In genomic region chr10:47076949-47077348, GRCh38 we compare ENCODE assay signal across 20 cellular contexts.
A peak's percentile ranks its signal among the peaks of the same experiment; 100 is the strongest.
DNase-seq lines count a peak whose midpoint lies in the region; ATAC-seq, FAIRE-seq and TF ChIP-seq lines count a peak whose summit lies in the region.
"Had no signal": no experiment of that assay in that cellular context is flagged by ENCODE, and none has a peak within 500 bp of the region (broad histone marks: within the 10 kb centered on the region; RNA-seq: fewer than 3 reads in every experiment).

No MANE protein-coding gene starts in this region.

- H3K27ac Mint-ChIP-seq in activated CD8-positive, alpha-beta memory T cell treated with anti-CD3 and anti-CD28 coated beads, Interleukin-2, amount 10 ng/mL, durations not matched to agents 7 days and 5 days: no peak overlapping the region
- peak overlapping the region; percentile 8 for H3K27ac Mint-ChIP-seq in activated T-helper 17 cell treated with anti-CD3 and anti-CD28 coated beads, Interleukin-2, amount 50 U/mL, for 72 hours
- peak overlapping the region; percentile 6 for H3K27ac Mint-ChIP-seq in nephron progenitor cell

- CTCF ChIA-PET in activated CD8-positive, alpha-beta memory T cell treated with anti-CD3 and anti-CD28 coated beads, Interleukin-2, amount 10 ng/mL, durations not matched to agents 7 days and 5 days (lab: Charles Lee): interaction anchor here (2.4 kb wide), 1 partner anchor 235 kb away, joined by 8 read pairs; no protein-coding TSS in a partner anchor

- TF ChIP-seq CTCF in nephron progenitor cell (IDR thresholded peaks at IDR 0.05) (no peak), pancreas (IDR thresholded peaks at IDR 0.05) (no peak)

- H3K4me1 ChIP-seq in pancreas: no peaks in the 10 kb centered on the region
- H3K4me1 ChIP-seq: ascending aorta, lower lobe of right lung, psoas muscle, spleen had no signal

- H3K27me3 ChIP-seq in pancreas: no peaks in the 10 kb centered on the region
- H3K27me3 ChIP-seq: ascending aorta had no signal

- no peaks in the 10 kb centered on the region for H3K9me3 Mint-ChIP-seq in activated CD8-positive, alpha-beta memory T cell treated with anti-CD3 and anti-CD28 coated beads, Interleukin-2, amount 10 ng/mL, durations not matched to agents 7 days and 5 days (ENCODE audit: low read depth)
- no peaks in the 10 kb centered on the region for H3K9me3 Mint-ChIP-seq in activated T-helper 17 cell treated with anti-CD3 and anti-CD28 coated beads, Interleukin-2, amount 50 U/mL, for 72 hours
- no peaks in the 10 kb centered on the region for H3K9me3 Mint-ChIP-seq in nephron progenitor cell
- H3K9me3 Mint-ChIP-seq: naive thymus-derived CD4-positive, alpha-beta T cell had no signal

- intact Hi-C loops in pancreas (cut with DNase I): no loop called here

- no peaks in the 10 kb centered on the region for H3K9me3 ChIP-seq in pancreas
- H3K9me3 ChIP-seq: ascending aorta, lower lobe of right lung, psoas muscle, spleen had no signal

- H3K36me3 Mint-ChIP-seq in activated CD8-positive, alpha-beta memory T cell treated with anti-CD3 and anti-CD28 coated beads, Interleukin-2, amount 10 ng/mL, durations not matched to agents 7 days and 5 days: no peaks in the 10 kb centered on the region
- no peaks in the 10 kb centered on the region for H3K36me3 Mint-ChIP-seq in activated T-helper 17 cell treated with anti-CD3 and anti-CD28 coated beads, Interleukin-2, amount 50 U/mL, for 72 hours (ENCODE audit: low read depth)
- H3K36me3 Mint-ChIP-seq in nephron progenitor cell (ENCODE audit: low read depth): no peaks in the 10 kb centered on the region

- no peaks in the 10 kb centered on the region for H3K27me3 Mint-ChIP-seq in activated CD8-positive, alpha-beta memory T cell treated with anti-CD3 and anti-CD28 coated beads, Interleukin-2, amount 10 ng/mL, durations not matched to agents 7 days and 5 days
- H3K27me3 Mint-ChIP-seq in activated T-helper 17 cell treated with anti-CD3 and anti-CD28 coated beads, Interleukin-2, amount 50 U/mL, for 72 hours: peaks cover 5% of the 10 kb centered on the region
- H3K27me3 Mint-ChIP-seq in nephron progenitor cell (ENCODE audit: low read depth, poor library complexity): peaks cover 18% of the 10 kb centered on the region

- WGBS in pancreas, 2 donors: 67 to 70% methylated on average over 8 of the region's 8 CpGs

- H3K4me3 Mint-ChIP-seq in activated CD8-positive, alpha-beta memory T cell treated with anti-CD3 and anti-CD28 coated beads, Interleukin-2, amount 10 ng/mL, durations not matched to agents 7 days and 5 days: no peak overlapping the region
- H3K4me3 Mint-ChIP-seq in activated T-helper 17 cell treated with anti-CD3 and anti-CD28 coated beads, Interleukin-2, amount 50 U/mL, for 72 hours: peak overlapping the region; percentile 34
- H3K4me3 Mint-ChIP-seq in nephron progenitor cell: no peak overlapping the region
- H3K4me3 Mint-ChIP-seq: naive thymus-derived CD4-positive, alpha-beta T cell had no signal

- H3K4me3 ChIP-seq in pancreas: no peak overlapping the region
- H3K4me3 ChIP-seq: ascending aorta, lower lobe of right lung, psoas muscle, spleen had no signal

- no peak for FAIRE-seq in pancreas (lab: Jason Lieb, UNC)

- peaks cover 24% of the 10 kb centered on the region for H3K4me1 Mint-ChIP-seq in activated CD8-positive, alpha-beta memory T cell treated with anti-CD3 and anti-CD28 coated beads, Interleukin-2, amount 10 ng/mL, durations not matched to agents 7 days and 5 days
- H3K4me1 Mint-ChIP-seq in activated T-helper 17 cell treated with anti-CD3 and anti-CD28 coated beads, Interleukin-2, amount 50 U/mL, for 72 hours: peaks cover 10% of the 10 kb centered on the region
- H3K4me1 Mint-ChIP-seq in nephron progenitor cell: peaks cover 10% of the 10 kb centered on the region

- peak; percentile 37 for DNase-seq in activated CD8-positive, alpha-beta memory T cell treated with anti-CD3 and anti-CD28 coated beads, Interleukin-2, amount 10 ng/mL, durations not matched to agents 7 days and 5 days
- DNase-seq in activated CD8-positive, alpha-beta memory T cell treated with anti-CD3 and anti-CD28 coated beads, Interleukin-2, amount 50 U/mL, for 4 hours: no peak
- DNase-seq in H4 (ENCODE audit: low spot score) (peak; percentile 55), nephron progenitor cell (no peak), pancreas (no peak)
- DNase-seq: ACHN; activated CD4-positive, CD25-positive, alpha-beta regulatory T cell treated with anti-CD3 and anti-CD28 coated beads, Interleukin-2, amount 50 U/mL, for 72 hours; activated effector memory CD4-positive, alpha-beta T cell treated with Interleukin-2 at 50 U/mL for 16 hours; Kasumi-1; lower lobe of right lung; naive thymus-derived CD4-positive, alpha-beta T cell; NCI-H345; psoas muscle; spleen; stimulated activated naive CD4-positive, alpha-beta T cell treated with Interleukin-2 at 50 U/mL for 16 hours had no signal

- no peak overlapping the region for H3K27ac ChIP-seq in pancreas
- H3K27ac ChIP-seq: ascending aorta, lower lobe of right lung, psoas muscle, spleen had no signal

- ATAC-seq in activated CD8-positive, alpha-beta memory T cell treated with anti-CD3 and anti-CD28 coated beads, Interleukin-2, amount 10 ng/mL, durations not matched to agents 7 days and 5 days: peak; percentile 65
- ATAC-seq in activated T-helper 17 cell treated with anti-CD3 and anti-CD28 coated beads, Interleukin-2, amount 50 U/mL, for 72 hours (replicated peaks): peak; percentile 86
- no peak for ATAC-seq in HG03571 (IDR thresholded peaks at IDR 0.05; ENCODE audit: unreplicated experiment)
- ATAC-seq in HG03442 (IDR thresholded peaks at IDR 0.05; ENCODE audit: unreplicated experiment): no peak
- no peak for ATAC-seq in pancreas
- ATAC-seq: lower lobe of right lung; naive thymus-derived CD4-positive, alpha-beta T cell; psoas muscle; Right ventricle myocardium inferior had no signal

- H3K36me3 ChIP-seq in pancreas: no peaks in the 10 kb centered on the region
- H3K36me3 ChIP-seq: ascending aorta, lower lobe of right lung, spleen had no signal

Comparison
In these comparisons a context has a peak if more than half of its experiments do, and no peak if none do; other contexts are left out.
1. DNase-seq: peak in activated CD8-positive, alpha-beta memory T cell treated with anti-CD3 and anti-CD28 coated beads, Interleukin-2, amount 10 ng/mL, durations not matched to agents 7 days and 5 days (single experiment) and H4 (single experiment); none in activated CD8-positive, alpha-beta memory T cell treated with anti-CD3 and anti-CD28 coated beads, Interleukin-2, amount 50 U/mL, for 4 hours (single experiment), nephron progenitor cell (single experiment) and pancreas (0 of 6).
2. ATAC-seq: peak in activated CD8-positive, alpha-beta memory T cell treated with anti-CD3 and anti-CD28 coated beads, Interleukin-2, amount 10 ng/mL, durations not matched to agents 7 days and 5 days (single experiment) and activated T-helper 17 cell treated with anti-CD3 and anti-CD28 coated beads, Interleukin-2, amount 50 U/mL, for 72 hours (single experiment); none in HG03571 (single experiment), HG03442 (single experiment) and pancreas (0 of 4).